ENCODE assay signal across 26 cellular contexts in the genomic region with DNA sequence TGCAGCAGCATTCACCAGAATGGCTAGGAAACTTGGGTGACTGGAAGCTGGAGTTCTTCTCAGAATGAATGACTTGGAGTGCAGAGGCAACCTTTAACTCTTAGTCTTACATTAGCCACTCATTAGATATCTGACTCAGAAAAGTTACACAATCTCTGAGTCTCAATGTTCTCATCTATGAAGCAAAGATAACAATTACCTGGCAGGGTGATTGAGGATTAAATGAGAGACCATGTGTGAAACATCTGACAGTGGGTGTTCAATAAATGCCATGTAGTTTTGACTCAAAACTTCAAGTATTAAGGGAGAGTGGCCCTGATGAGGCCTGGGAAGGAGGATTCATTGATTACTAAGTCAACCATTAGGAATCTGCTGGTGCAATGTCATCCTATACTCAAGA. TPM values are rescaled to one million over a fixed set of nuclear protein-coding genes. Genes with fewer than 3 reads are reported as not detected.
DNase-seq lines count a peak whose midpoint lies in the region; FAIRE-seq and TF ChIP-seq lines count a peak whose summit lies in the region.
"Had no signal": no experiment of that assay in that cellular context is flagged by ENCODE, and none has a peak within 500 bp of the region (broad histone marks: within the 10 kb centered on the region; RNA-seq: fewer than 3 reads in every experiment).

No MANE protein-coding gene starts in this region.

- H3K27ac Mint-ChIP-seq in Caco-2 (ENCODE audit: unreplicated experiment): no peak overlapping the region
- H3K27ac Mint-ChIP-seq: activated CD4-positive, alpha-beta memory T cell treated with anti-CD3 and anti-CD28 coated beads, Interleukin-2, amount 10 ng/mL, durations not matched to agents 7 days and 5 days; activated naive CD8-positive, alpha-beta T cell treated with anti-CD3 and anti-CD28 coated beads for 36 hours; nephron progenitor cell had no signal

- no peak overlapping the region for H3K4me3 Mint-ChIP-seq in Caco-2 (ENCODE audit: unreplicated experiment)
- H3K4me3 Mint-ChIP-seq: activated CD4-positive, alpha-beta memory T cell treated with anti-CD3 and anti-CD28 coated beads, Interleukin-2, amount 10 ng/mL, durations not matched to agents 7 days and 5 days; activated naive CD8-positive, alpha-beta T cell treated with anti-CD3 and anti-CD28 coated beads for 36 hours; activated T-cell treated with anti-CD3 and anti-CD28 coated beads, Interleukin-2, amount 50 U/mL, for 72 hours; H9; nephron progenitor cell had no signal

- DNase-seq in AG09309 (ENCODE audit: low read depth) (peak; percentile 14), HT1080 (ENCODE audit: low read depth) (peak; percentile 13), bronchial epithelial cell (ENCODE audit: low read depth) (peak; percentile 85), kidney epithelial cell (ENCODE audit: low read depth) (peak; percentile 37), 8988T (no peak), GM13976 (ENCODE audit: low spot score) (no peak), T-helper 2 cell (no peak), Caco-2 (no peak)
- DNase-seq: ACHN; activated CD4-positive, alpha-beta memory T cell treated with anti-CD3 and anti-CD28 coated beads, Interleukin-2, amount 10 ng/mL, durations not matched to agents 7 days and 5 days; activated naive CD8-positive, alpha-beta T cell treated with anti-CD3 and anti-CD28 coated beads for 36 hours; activated T-cell treated with anti-CD3 and anti-CD28 coated beads, Interleukin-2, amount 50 U/mL, for 72 hours; Calu3; GDM1; H9; heart left ventricle; islet precursor cell; MG63; NCI-H2081 treated with DMSO at 0.1 percent for 48 hours; NCI-H82; nephron progenitor cell; T-helper 1 cell; WERI-Rb-1 had no signal

- H3K4me3 ChIP-seq in AG09309 (ENCODE audit: control insufficient read depth, low read depth, low read length): no peak overlapping the region
- no peak overlapping the region for H3K4me3 ChIP-seq in bronchial epithelial cell (ENCODE audit: low read depth, low read length)
- no peak overlapping the region for H3K4me3 ChIP-seq in kidney epithelial cell (ENCODE audit: low read depth, low read length)
- no peak overlapping the region for H3K4me3 ChIP-seq in Caco-2 (ENCODE audit: low read depth, low read length)
- H3K4me3 ChIP-seq: heart left ventricle, MG63 had no signal

- FAIRE-seq in bronchial epithelial cell (lab: Jason Lieb, UNC): no peak
- FAIRE-seq: HTR-8/SVneo, RCC 7860, urothelium cell line had no signal

- H3K9me3 Mint-ChIP-seq in Caco-2 (ENCODE audit: unreplicated experiment): no peaks in the 10 kb centered on the region
- H3K9me3 Mint-ChIP-seq: activated CD4-positive, alpha-beta memory T cell treated with anti-CD3 and anti-CD28 coated beads, Interleukin-2, amount 10 ng/mL, durations not matched to agents 7 days and 5 days; activated naive CD8-positive, alpha-beta T cell treated with anti-CD3 and anti-CD28 coated beads for 36 hours; activated T-cell treated with anti-CD3 and anti-CD28 coated beads, Interleukin-2, amount 50 U/mL, for 72 hours; H9; nephron progenitor cell had no signal

- TF ChIP-seq CTCF in AG09309 (IDR thresholded peaks at IDR 0.05; ENCODE audit: control insufficient read depth, insufficient read depth, low read depth, low read length, missing control alignments) (no peak), bronchial epithelial cell (IDR thresholded peaks at IDR 0.05; ENCODE audit: insufficient read depth, low read length, severe bottlenecking) (no peak), kidney epithelial cell (IDR thresholded peaks at IDR 0.05; ENCODE audit: insufficient read depth, low read length, poor library complexity, severe bottlenecking) (no peak), GM13976 (IDR thresholded peaks at IDR 0.05; ENCODE audit: borderline replicate concordance, control extremely low read depth, extremely low read depth, insufficient read depth, missing control alignments) (no peak), Caco-2 (IDR thresholded peaks at IDR 0.05; ENCODE audit: insufficient read depth in 1 of 2, low read depth in 1 of 2, low read length in 1 of 2, severe bottlenecking in 1 of 2, unreplicated experiment in 1 of 2) (no peak)

- H3K9me3 ChIP-seq in Caco-2: no peaks in the 10 kb centered on the region
- H3K9me3 ChIP-seq: heart left ventricle, MG63 had no signal

- BruUV-seq in Caco-2 (replicated peaks; lab: Mats Ljungman, UMichigan): no TSS peak

- H3K27me3 ChIP-seq in bronchial epithelial cell (ENCODE audit: control insufficient read depth, insufficient read depth, low read length) (no peaks in the 10 kb centered on the region), kidney epithelial cell (ENCODE audit: control insufficient read depth, insufficient read depth, low read length) (no peaks in the 10 kb centered on the region), Caco-2 (replicated peaks; ENCODE audit: control insufficient read depth, insufficient read depth, low read length) (no peaks in the 10 kb centered on the region)
- H3K27me3 ChIP-seq: heart left ventricle, MG63 had no signal

- POLR2A ChIA-PET in Caco-2 (lab: Charles Lee): no interaction called here

- no peaks in the 10 kb centered on the region for H3K4me1 ChIP-seq in Caco-2

- no peaks in the 10 kb centered on the region for H3K27me3 Mint-ChIP-seq in Caco-2 (ENCODE audit: insufficient read depth, unreplicated experiment)
- H3K27me3 Mint-ChIP-seq: activated CD4-positive, alpha-beta memory T cell treated with anti-CD3 and anti-CD28 coated beads, Interleukin-2, amount 10 ng/mL, durations not matched to agents 7 days and 5 days; activated naive CD8-positive, alpha-beta T cell treated with anti-CD3 and anti-CD28 coated beads for 36 hours had no signal

- CTCF ChIA-PET in Caco-2 (lab: Charles Lee): no interaction called here

- no peaks in the 10 kb centered on the region for H3K4me1 Mint-ChIP-seq in Caco-2 (ENCODE audit: low read depth, unreplicated experiment)
- H3K4me1 Mint-ChIP-seq: activated CD4-positive, alpha-beta memory T cell treated with anti-CD3 and anti-CD28 coated beads, Interleukin-2, amount 10 ng/mL, durations not matched to agents 7 days and 5 days; activated naive CD8-positive, alpha-beta T cell treated with anti-CD3 and anti-CD28 coated beads for 36 hours; H9; nephron progenitor cell had no signal

- peaks cover 6% of the 10 kb centered on the region for H3K36me3 Mint-ChIP-seq in Caco-2 (ENCODE audit: insufficient read depth, unreplicated experiment)

- H3K36me3 ChIP-seq in bronchial epithelial cell (ENCODE audit: control insufficient read depth, insufficient read depth, low read length) (no peaks in the 10 kb centered on the region), kidney epithelial cell (ENCODE audit: control insufficient read depth, insufficient read depth, low read length) (no peaks in the 10 kb centered on the region), Caco-2 (ENCODE audit: control insufficient read depth, insufficient read depth, low read length) (no peaks in the 10 kb centered on the region)
- H3K36me3 ChIP-seq: WERI-Rb-1 had no signal

- in situ Hi-C loops in GM13976 (cut with MboI; ENCODE audit: low sequenced_read_pairs, unreplicated experiment): no loop called here

- intact Hi-C loops in Caco-2 (cut with micrococcal nuclease; ENCODE audit: unreplicated experiment): no loop called here

RNA-seq across cellular contexts. Expression of a gene that starts 48.3 kb away (rescaled TPM):
- total RNA-seq in HT1080 (2014; rRNA removed; shearing (Covaris generic)): 380 and 426 TPM in 2 replicates
- polyA plus RNA-seq in HT1080 (2015; cell fraction: cytosol; rRNA removed): 300 and 338 TPM in 2 replicates
- 197 and 215 TPM in 2 replicates for polyA plus RNA-seq in HT1080 (2015; cell fraction: nucleus; rRNA removed)
- 97.9 and 119 TPM in 2 replicates for total RNA-seq in bronchial epithelial cell
- 105 and 132 TPM in 2 replicates for total RNA-seq in kidney epithelial cell
- total RNA-seq in Caco-2 (2022): 123 and 126 TPM in 2 replicates

Comparison
In these comparisons a context has a peak if more than half of its experiments do, and no peak if none do; other contexts are left out.
1. DNase-seq: peak in AG09309 (single experiment), HT1080 (single experiment), bronchial epithelial cell (single experiment) and kidney epithelial cell (single experiment); none in 8988T (single experiment), GM13976 (single experiment), T-helper 2 cell (0 of 5) and Caco-2 (0 of 2).